2 cellular contexts compared by ENCODE assay signal in genomic region chr22:25113316-25113721, GRCh38.
A peak's percentile ranks its signal among the peaks of the same experiment; 100 is the strongest.
TF ChIP-seq lines count a peak whose summit lies in the region.

No MANE protein-coding gene starts in this region.

TF ChIP-seq in HCT116, 20 proteins besides CTCF, POLR2A, EP300 and RAD21 (continued from another document):
- TF ChIP-seq ELF1 (IDR thresholded peaks at IDR 0.05; ENCODE audit: borderline replicate concordance, low read depth), result no peak
TF ChIP-seq in HCT116: peak in this region for 0.

TF ChIP-seq in GM12878, 131 proteins besides CTCF, POLR2A, EP300 and RAD21 (continued from another document):
- TF ChIP-seq E2F8 (IDR thresholded peaks at IDR 0.05; ENCODE audit: low read depth, partially characterized antibody) (no peak), BRCA1 (IDR thresholded peaks at IDR 0.05; ENCODE audit: low read depth, low read length) (no peak), EED (IDR thresholded peaks at IDR 0.05; ENCODE audit: low read depth) (no peak), ZNF24 (IDR thresholded peaks at IDR 0.05) (peak; percentile 62; the same call in 1 of the 2 replicates)
- TF ChIP-seq, protein P1, sequence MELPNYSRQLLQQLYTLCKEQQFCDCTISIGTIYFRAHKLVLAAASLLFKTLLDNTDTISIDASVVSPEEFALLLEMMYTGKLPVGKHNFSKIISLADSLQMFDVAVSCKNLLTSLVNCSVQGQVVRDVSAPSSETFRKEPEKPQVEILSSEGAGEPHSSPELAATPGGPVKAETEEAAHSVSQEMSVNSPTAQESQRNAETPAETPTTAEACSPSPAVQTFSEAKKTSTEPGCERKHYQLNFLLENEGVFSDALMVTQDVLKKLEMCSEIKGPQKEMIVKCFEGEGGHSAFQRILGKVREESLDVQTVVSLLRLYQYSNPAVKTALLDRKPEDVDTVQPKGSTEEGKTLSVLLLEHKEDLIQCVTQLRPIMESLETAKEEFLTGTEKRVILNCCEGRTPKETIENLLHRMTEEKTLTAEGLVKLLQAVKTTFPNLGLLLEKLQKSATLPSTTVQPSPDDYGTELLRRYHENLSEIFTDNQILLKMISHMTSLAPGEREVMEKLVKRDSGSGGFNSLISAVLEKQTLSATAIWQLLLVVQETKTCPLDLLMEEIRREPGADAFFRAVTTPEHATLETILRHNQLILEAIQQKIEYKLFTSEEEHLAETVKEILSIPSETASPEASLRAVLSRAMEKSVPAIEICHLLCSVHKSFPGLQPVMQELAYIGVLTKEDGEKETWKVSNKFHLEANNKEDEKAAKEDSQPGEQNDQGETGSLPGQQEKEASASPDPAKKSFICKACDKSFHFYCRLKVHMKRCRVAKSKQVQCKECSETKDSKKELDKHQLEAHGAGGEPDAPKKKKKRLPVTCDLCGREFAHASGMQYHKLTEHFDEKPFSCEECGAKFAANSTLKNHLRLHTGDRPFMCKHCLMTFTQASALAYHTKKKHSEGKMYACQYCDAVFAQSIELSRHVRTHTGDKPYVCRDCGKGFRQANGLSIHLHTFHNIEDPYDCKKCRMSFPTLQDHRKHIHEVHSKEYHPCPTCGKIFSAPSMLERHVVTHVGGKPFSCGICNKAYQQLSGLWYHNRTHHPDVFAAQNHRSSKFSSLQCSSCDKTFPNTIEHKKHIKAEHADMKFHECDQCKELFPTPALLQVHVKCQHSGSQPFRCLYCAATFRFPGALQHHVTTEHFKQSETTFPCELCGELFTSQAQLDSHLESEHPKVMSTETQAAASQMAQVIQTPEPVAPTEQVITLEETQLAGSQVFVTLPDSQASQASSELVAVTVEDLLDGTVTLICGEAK (IDR thresholded peaks at IDR 0.05; ENCODE audit: borderline replicate concordance), result no peak
